In genomic region chr1:1199141-1199960, GRCh38 we compare ENCODE assay signal across 15 cellular contexts. TPM values are rescaled to one million over a fixed set of nuclear protein-coding genes. Genes with fewer than 3 reads are reported as not detected.
A peak's percentile ranks its signal among the peaks of the same experiment; 100 is the strongest.
DNase-seq lines count a peak whose midpoint lies in the region; ATAC-seq and TF ChIP-seq lines count a peak whose summit lies in the region.
"Had no signal": no experiment of that assay in that cellular context is flagged by ENCODE, and none has a peak within 500 bp of the region (broad histone marks: within the 10 kb centered on the region; RNA-seq: fewer than 3 reads in every experiment).

No MANE protein-coding gene starts in this region.

- H3K27ac ChIP-seq in H9 (ENCODE audit: insufficient read length, low read depth, low read length), result no peak overlapping the region
- H3K27ac ChIP-seq: A549, upper lobe of left lung, WERI-Rb-1 had no signal

- no peak overlapping the region for H2BK20ac ChIP-seq in H9 (ENCODE audit: low read depth, low read length, poor library complexity, severe bottlenecking)

- no peak overlapping the region for H3K56ac ChIP-seq in H9 (ENCODE audit: insufficient read length, low read depth, low read length)

- H2AFZ ChIP-seq in H9 (ENCODE audit: low read length), result no peak overlapping the region

- no peak overlapping the region for H2BK5ac ChIP-seq in H9 (ENCODE audit: insufficient read length, low read length)

- H3T11ph ChIP-seq in H9 (ENCODE audit: low read length), result no peak overlapping the region

- H2BK15ac ChIP-seq in H9 (ENCODE audit: low read depth, low read length), result no peak overlapping the region

- H3K4me1 ChIP-seq in H9 (ENCODE audit: insufficient read depth, low read length), result no peaks in the 10 kb centered on the region
- no peaks in the 10 kb centered on the region for H3K4me1 ChIP-seq in Caco-2
- H3K4me1 ChIP-seq: A549 had no signal

- no peak overlapping the region for H4K5ac ChIP-seq in H9 (ENCODE audit: insufficient read length, low read depth, low read length)

- no peak overlapping the region for H3K4me3 ChIP-seq in Caco-2 (ENCODE audit: low read depth, low read length)
- H3K4me3 ChIP-seq: A549, upper lobe of left lung had no signal

- H3K9ac ChIP-seq in H9 (ENCODE audit: extremely low read depth, insufficient read length, low read length), result no peak overlapping the region

- H3K79me2 ChIP-seq in H9 (ENCODE audit: insufficient read depth, low read length), result no peaks in the 10 kb centered on the region

- H3K4me3 Mint-ChIP-seq in activated CD4-positive, alpha-beta T cell treated with anti-CD3 and anti-CD28 coated beads for 36 hours, result peak overlapping the region; percentile 69
- H3K4me3 Mint-ChIP-seq in H9 (no peak overlapping the region; a peak in 2 of 5 replicates), nephron progenitor cell (no peak overlapping the region), Caco-2 (ENCODE audit: unreplicated experiment) (no peak overlapping the region)
- peak overlapping the region; percentile 59 for H3K4me3 Mint-ChIP-seq in central memory CD8-positive, alpha-beta T cell

- no peak overlapping the region for H3K4ac ChIP-seq in H9 (ENCODE audit: low read depth, low read length)

- no peaks in the 10 kb centered on the region for H4K20me1 ChIP-seq in H9 (ENCODE audit: control insufficient read depth, insufficient read depth, insufficient read length)

- no peak overlapping the region for H4K8ac ChIP-seq in H9 (replicated peaks; ENCODE audit: insufficient read length, low read depth, low read length)

- H3K9me3 Mint-ChIP-seq in activated CD4-positive, alpha-beta T cell treated with anti-CD3 and anti-CD28 coated beads for 36 hours (ENCODE audit: low read depth), result peaks cover 7% of the 10 kb centered on the region
- peaks cover 9 to 13% of the 10 kb centered on the region in 2 experiments for H3K9me3 Mint-ChIP-seq in H9
- peaks cover 9% of the 10 kb centered on the region for H3K9me3 Mint-ChIP-seq in central memory CD8-positive, alpha-beta T cell
- peaks cover 16% of the 10 kb centered on the region for H3K9me3 Mint-ChIP-seq in nephron progenitor cell
- peaks cover 9% of the 10 kb centered on the region for H3K9me3 Mint-ChIP-seq in Caco-2 (ENCODE audit: unreplicated experiment)

- no peak overlapping the region for H3K4me2 ChIP-seq in H9 (ENCODE audit: insufficient read depth, insufficient read length, low read length)
- H3K4me2 ChIP-seq: A549 had no signal

- intact Hi-C loops in activated CD4-positive, alpha-beta T cell treated with anti-CD3 and anti-CD28 coated beads for 36 hours (cut with DNase I, micrococcal nuclease), result no loop called here
- intact Hi-C loops in Caco-2 (cut with micrococcal nuclease; ENCODE audit: unreplicated experiment), result no loop called here

- TF ChIP-seq CTCF in H9 (conservative IDR thresholded peaks at IDR 0.05), result no peak
- TF ChIP-seq CTCF in nephron progenitor cell (IDR thresholded peaks at IDR 0.05), result no peak
- no peak for TF ChIP-seq CTCF in Caco-2 (IDR thresholded peaks at IDR 0.05; ENCODE audit: insufficient read depth in 1 of 2, low read depth in 1 of 2, low read length in 1 of 2, severe bottlenecking in 1 of 2, unreplicated experiment in 1 of 2)

- peak; percentile 13 for DNase-seq in activated CD4-positive, alpha-beta T cell treated with anti-CD3 and anti-CD28 coated beads for 36 hours
- DNase-seq in activated CD4-positive, alpha-beta T cell treated with anti-CD3 and anti-CD28 coated beads, Interleukin-2, amount 50 U/mL, for 4 hours, result no peak
- DNase-seq in H9 (peak; percentile 24), nephron progenitor cell (peak; percentile 1), NCI-H82 (lab: John Stamatoyannopoulos, UW) (no peak), cerebellum (ENCODE audit: low spot score) (no peak), Caco-2 (no peak)
- DNase-seq in central memory CD8-positive, alpha-beta T cell (ENCODE audit: low spot score in 2 of 2), result no peak
- DNase-seq: NCI-H1694 treated with DMSO at 0.1 percent for 48 hours, NCI-H748 treated with DMSO at 0.1 percent for 48 hours, SHP77 treated with DMSO at 0.1 percent for 48 hours, WERI-Rb-1 had no signal

- H3K36me3 ChIP-seq in Caco-2 (ENCODE audit: control insufficient read depth, insufficient read depth, low read length), result no peaks in the 10 kb centered on the region
- H3K36me3 ChIP-seq: upper lobe of left lung, WERI-Rb-1 had no signal

- peaks cover 14% of the 10 kb centered on the region for H3K4me1 Mint-ChIP-seq in activated CD4-positive, alpha-beta T cell treated with anti-CD3 and anti-CD28 coated beads for 36 hours
- peaks cover 3 to 4% of the 10 kb centered on the region in 2 experiments; a peak in 3 of 4 replicates for H3K4me1 Mint-ChIP-seq in H9
- no peaks in the 10 kb centered on the region for H3K4me1 Mint-ChIP-seq in central memory CD8-positive, alpha-beta T cell
- no peaks in the 10 kb centered on the region for H3K4me1 Mint-ChIP-seq in nephron progenitor cell
- no peaks in the 10 kb centered on the region for H3K4me1 Mint-ChIP-seq in Caco-2 (ENCODE audit: low read depth, unreplicated experiment)

- BruUV-seq in Caco-2 (replicated peaks; lab: Mats Ljungman, UMichigan), result no TSS peak

- no peak overlapping the region for H2AK5ac ChIP-seq in H9 (ENCODE audit: insufficient read length, low read length)

- H3K36me3 Mint-ChIP-seq in activated CD4-positive, alpha-beta T cell treated with anti-CD3 and anti-CD28 coated beads for 36 hours (ENCODE audit: low read depth), result peaks cover 4% of the 10 kb centered on the region
- H3K36me3 Mint-ChIP-seq in H9 (ENCODE audit: insufficient read depth in 1 of 3, low read depth in 3 of 3), result no peaks in the 10 kb centered on the region
- H3K36me3 Mint-ChIP-seq in central memory CD8-positive, alpha-beta T cell (ENCODE audit: insufficient read depth), result no peaks in the 10 kb centered on the region
- H3K36me3 Mint-ChIP-seq in nephron progenitor cell (ENCODE audit: low read depth), result peaks cover 5% of the 10 kb centered on the region
- no peaks in the 10 kb centered on the region for H3K36me3 Mint-ChIP-seq in Caco-2 (ENCODE audit: insufficient read depth, unreplicated experiment)

- no CpG with 5 or more reads among the region's 22 CpGs for WGBS in H9 (ENCODE audit: extremely low coverage, insufficient read length, low lambda C conversion rate)

- H3K27ac Mint-ChIP-seq in activated CD4-positive, alpha-beta T cell treated with anti-CD3 and anti-CD28 coated beads for 36 hours, result peak overlapping the region; percentile 55
- H3K27ac Mint-ChIP-seq in H9, result no peak overlapping the region; a peak in 1 of 7 replicates
- H3K27ac Mint-ChIP-seq in central memory CD8-positive, alpha-beta T cell (ENCODE audit: low read depth), result peak overlapping the region; percentile 19
- no peak overlapping the region for H3K27ac Mint-ChIP-seq in nephron progenitor cell
- no peak overlapping the region for H3K27ac Mint-ChIP-seq in Caco-2 (ENCODE audit: unreplicated experiment)

- ATAC-seq in activated CD4-positive, alpha-beta T cell treated with anti-CD3 and anti-CD28 coated beads for 36 hours, result no peak
- no peak for ATAC-seq in central memory CD8-positive, alpha-beta T cell (replicated peaks; ENCODE audit: extremely low read depth, poor library complexity, severe bottlenecking)
- ATAC-seq: left lobe of liver had no signal

- CTCF ChIA-PET in activated CD4-positive, alpha-beta T cell treated with anti-CD3 and anti-CD28 coated beads for 36 hours (lab: Charles Lee), result no interaction called here
- CTCF ChIA-PET in Caco-2 (lab: Charles Lee), result no interaction called here

- no peak overlapping the region for H3K14ac ChIP-seq in H9 (ENCODE audit: insufficient read depth, low read length)

- H3K23ac ChIP-seq in H9 (ENCODE audit: insufficient read length, low read depth, low read length), result no peak overlapping the region

- POLR2A ChIA-PET in activated CD4-positive, alpha-beta T cell treated with anti-CD3 and anti-CD28 coated beads for 36 hours (lab: Charles Lee), result no interaction called here
- POLR2A ChIA-PET in Caco-2 (lab: Charles Lee), result no interaction called here

- no peak overlapping the region for H2BK120ac ChIP-seq in H9 (ENCODE audit: low read depth, low read length, poor library complexity, severe bottlenecking)

- no peak overlapping the region for H3K18ac ChIP-seq in H9 (ENCODE audit: insufficient read length, low read depth, low read length)

- H3K27me3 Mint-ChIP-seq in activated CD4-positive, alpha-beta T cell treated with anti-CD3 and anti-CD28 coated beads for 36 hours, result no peaks in the 10 kb centered on the region
- H3K27me3 Mint-ChIP-seq in H9 (ENCODE audit: low read depth) (peaks cover 34% of the 10 kb centered on the region), nephron progenitor cell (ENCODE audit: low read depth, poor library complexity) (peaks cover 31% of the 10 kb centered on the region), Caco-2 (ENCODE audit: insufficient read depth, unreplicated experiment) (no peaks in the 10 kb centered on the region)
- no peaks in the 10 kb centered on the region for H3K27me3 Mint-ChIP-seq in central memory CD8-positive, alpha-beta T cell

- peaks cover 3% of the 10 kb centered on the region for H3K23me2 ChIP-seq in H9 (ENCODE audit: insufficient read length, low read depth, low read length, poor library complexity, severe bottlenecking)

- no peaks in the 10 kb centered on the region for H3K79me1 ChIP-seq in H9 (ENCODE audit: insufficient read depth, low read depth, low read length, poor library complexity, severe bottlenecking)

- no peaks in the 10 kb centered on the region for H3K9me3 ChIP-seq in H9 (ENCODE audit: control insufficient read depth, low read depth, low read length)
- H3K9me3 ChIP-seq in Caco-2, result peaks cover 8% of the 10 kb centered on the region; the same call in 1 of the 2 replicates

- H2BK12ac ChIP-seq in H9 (ENCODE audit: insufficient read length, low read depth, low read length), result no peak overlapping the region

- no peak overlapping the region for H4K91ac ChIP-seq in H9 (ENCODE audit: insufficient read length, low read depth, low read length)

- H3K27me3 ChIP-seq in H9 (ENCODE audit: insufficient read depth, low read length), result no peaks in the 10 kb centered on the region
- no peaks in the 10 kb centered on the region for H3K27me3 ChIP-seq in Caco-2 (replicated peaks; ENCODE audit: control insufficient read depth, insufficient read depth, low read length)

RNA-seq across cellular contexts. Expression of gene TNFRSF18, which starts 7.0 kb away (rescaled TPM):
- 100 to 1,000 TPM in 1 of 2 experiments, 10 to 100 TPM in 1; 95.0 to 164 TPM for total RNA-seq in activated CD4-positive, alpha-beta T cell treated with anti-CD3 and anti-CD28 coated beads for 36 hours
- 1.9 and 2.0 TPM in 2 replicates for total RNA-seq in H9 (2021)
- not detected for total RNA-seq in cerebellum
- not detected in 2 replicates for total RNA-seq in Caco-2 (2022)
- total RNA-seq: left lobe of liver had no signal

RNA-seq across cellular contexts. Expression of gene TNFRSF4, which starts 14.6 kb away (rescaled TPM):
- total RNA-seq in activated CD4-positive, alpha-beta T cell treated with anti-CD3 and anti-CD28 coated beads for 36 hours, result 100 to 1,000 TPM; 340 to 418 TPM
- total RNA-seq in H9 (2021) (0.24 and 0.33 TPM in 2 replicates), cerebellum (not detected), Caco-2 (2022) (not detected in 2 replicates)

RNA-seq across cellular contexts. Expression of gene TTLL10, which starts 25.7 kb away (rescaled TPM):
- not detected for total RNA-seq in activated CD4-positive, alpha-beta T cell treated with anti-CD3 and anti-CD28 coated beads for 36 hours
- 0.68 and 0.79 TPM in 2 replicates for total RNA-seq in H9 (2021)
- total RNA-seq in cerebellum, result 0.18 TPM
- total RNA-seq in Caco-2 (2022), result 0.29 and 1.2 TPM in 2 replicates
- total RNA-seq: left lobe of liver had no signal

RNA-seq across cellular contexts. Expression of gene SDF4, which starts 32.5 kb away (rescaled TPM):
- 100 to 1,000 TPM; 108 to 128 TPM for total RNA-seq in activated CD4-positive, alpha-beta T cell treated with anti-CD3 and anti-CD28 coated beads for 36 hours
- total RNA-seq in H9 (2021) (82.0 and 84.7 TPM in 2 replicates), cerebellum (22.1 TPM), Caco-2 (2022) (138 and 140 TPM in 2 replicates)

RNA-seq across cellular contexts. Expression of gene B3GALT6, which starts 32.7 kb away (rescaled TPM):
- 10 to 100 TPM in 1 of 2 experiments, 1 to 10 TPM in 1; 9.4 to 12.2 TPM for total RNA-seq in activated CD4-positive, alpha-beta T cell treated with anti-CD3 and anti-CD28 coated beads for 36 hours
- total RNA-seq in H9 (2021) (27.0 and 27.1 TPM in 2 replicates), cerebellum (15.2 TPM), Caco-2 (2022) (24.8 and 25.3 TPM in 2 replicates)

Comparison
In these comparisons a context has a peak if more than half of its experiments do, and no peak if none do; other contexts are left out.
1. DNase-seq: peak in activated CD4-positive, alpha-beta T cell treated with anti-CD3 and anti-CD28 coated beads for 36 hours (single experiment), H9 (single experiment) and nephron progenitor cell (single experiment); none in activated CD4-positive, alpha-beta T cell treated with anti-CD3 and anti-CD28 coated beads, Interleukin-2, amount 50 U/mL, for 4 hours (0 of 2), central memory CD8-positive, alpha-beta T cell (0 of 2), NCI-H82 (single experiment), cerebellum (single experiment) and Caco-2 (0 of 2).
2. H3K27ac Mint-ChIP-seq: peak in activated CD4-positive, alpha-beta T cell treated with anti-CD3 and anti-CD28 coated beads for 36 hours (single experiment) and central memory CD8-positive, alpha-beta T cell (single experiment); none in H9 (0 of 3), nephron progenitor cell (single experiment) and Caco-2 (single experiment).
3. H3K4me3 Mint-ChIP-seq: peak in activated CD4-positive, alpha-beta T cell treated with anti-CD3 and anti-CD28 coated beads for 36 hours (single experiment) and central memory CD8-positive, alpha-beta T cell (single experiment); none in H9 (0 of 2), nephron progenitor cell (single experiment) and Caco-2 (single experiment).
4. RNA of gene TNFRSF18, which starts 7.0 kb away (total RNA-seq): 95.0 to 164 TPM in activated CD4-positive, alpha-beta T cell treated with anti-CD3 and anti-CD28 coated beads for 36 hours; 1.9 to 2.0 TPM in H9, not detected in Caco-2 and not detected in cerebellum (single experiment); every median in the first group is over 10 times any median in the second.
5. RNA of gene TNFRSF4, which starts 14.6 kb away (total RNA-seq): 340 to 418 TPM in activated CD4-positive, alpha-beta T cell treated with anti-CD3 and anti-CD28 coated beads for 36 hours; 0.24 to 0.33 TPM in H9, not detected in Caco-2 and not detected in cerebellum (single experiment); every median in the first group is over 100 times any median in the second.